Comparison of ENCODE assay signal across 8 cellular contexts in genomic region chrX:18426004-18426320, GRCh38. TPM values are rescaled to one million over a fixed set of nuclear protein-coding genes. Genes with fewer than 3 reads are reported as not detected.
A peak's percentile ranks its signal among the peaks of the same experiment; 100 is the strongest.
DNase-seq lines count a peak whose midpoint lies in the region; TF ChIP-seq lines count a peak whose summit lies in the region.

No MANE protein-coding gene starts in this region.

- peak overlapping the region; percentile 69 for H3K4me3 Mint-ChIP-seq in activated CD4-positive, alpha-beta T cell treated with anti-CD3 and anti-CD28 coated beads, Interleukin-2, amount 10 ng/mL, durations not matched to agents 7 days and 5 days
- peak overlapping the region; percentile 89 for H3K4me3 Mint-ChIP-seq in glutamatergic neuron (ENCODE audit: unreplicated experiment)

- TF ChIP-seq CTCF in WI38 (IDR thresholded peaks at IDR 0.05; ENCODE audit: low read depth, low read length) (no peak), glutamatergic neuron (IDR thresholded peaks at IDR 0.05; ENCODE audit: partially characterized antibody, unreplicated experiment) (no peak)

- peaks cover 14% of the 10 kb centered on the region for H3K4me1 Mint-ChIP-seq in activated CD4-positive, alpha-beta T cell treated with anti-CD3 and anti-CD28 coated beads, Interleukin-2, amount 10 ng/mL, durations not matched to agents 7 days and 5 days
- H3K4me1 Mint-ChIP-seq in glutamatergic neuron (ENCODE audit: low read depth, unreplicated experiment), result peaks cover 12% of the 10 kb centered on the region

- no peaks in the 10 kb centered on the region for H3K36me3 ChIP-seq in skeletal muscle satellite cell (ENCODE audit: insufficient read depth, low read length)

- H3K9me3 ChIP-seq in skeletal muscle satellite cell (replicated peaks; ENCODE audit: low read length), result no peaks in the 10 kb centered on the region

- H3K4me3 ChIP-seq in WI38 (ENCODE audit: low read depth, low read length) (peak overlapping the region; percentile 72), skeletal muscle satellite cell (ENCODE audit: low read length) (peak overlapping the region; percentile 85)

- CTCF ChIA-PET in activated CD4-positive, alpha-beta T cell treated with anti-CD3 and anti-CD28 coated beads, Interleukin-2, amount 10 ng/mL, durations not matched to agents 7 days and 5 days (lab: Charles Lee), result no interaction called here

- H3K27me3 Mint-ChIP-seq in activated CD4-positive, alpha-beta T cell treated with anti-CD3 and anti-CD28 coated beads, Interleukin-2, amount 10 ng/mL, durations not matched to agents 7 days and 5 days, result peaks cover 5% of the 10 kb centered on the region
- H3K27me3 Mint-ChIP-seq in glutamatergic neuron (ENCODE audit: unreplicated experiment), result peaks cover 8% of the 10 kb centered on the region

- no peaks in the 10 kb centered on the region for H3K27me3 ChIP-seq in skeletal muscle satellite cell (ENCODE audit: control insufficient read depth, insufficient read depth, low read length)

- peaks cover 17% of the 10 kb centered on the region for H3K4me1 ChIP-seq in skeletal muscle satellite cell (ENCODE audit: control insufficient read depth, insufficient read depth, low read length)

- no peak for DNase-seq in activated CD4-positive, alpha-beta T cell treated with anti-CD3 and anti-CD28 coated beads, Interleukin-2, amount 10 ng/mL, durations not matched to agents 7 days and 5 days
- no peak for DNase-seq in activated CD4-positive, alpha-beta T cell treated with anti-CD3 and anti-CD28 coated beads for 4 hours
- DNase-seq in glutamatergic neuron, result peak; percentile 22
- no peak for DNase-seq in activated effector memory CD4-positive, alpha-beta T cell treated with anti-CD3 and anti-CD28 coated beads, Interleukin-2, amount 50 U/mL, for 16 hours
- no peak for DNase-seq in SIG-M5 treated with dmso at 0.1 percent for 504 hours (lab: John Stamatoyannopoulos, UW; ENCODE audit: unreplicated experiment)
- DNase-seq in GM19240 (ENCODE audit: insufficient read length, low spot score), result no peak

- H3K9ac ChIP-seq in skeletal muscle satellite cell (ENCODE audit: low read depth, low read length), result peak overlapping the region; percentile 83

- H3K9me3 Mint-ChIP-seq in activated CD4-positive, alpha-beta T cell treated with anti-CD3 and anti-CD28 coated beads, Interleukin-2, amount 10 ng/mL, durations not matched to agents 7 days and 5 days, result no peaks in the 10 kb centered on the region
- H3K9me3 Mint-ChIP-seq in glutamatergic neuron (ENCODE audit: unreplicated experiment), result peaks cover 5% of the 10 kb centered on the region

- H3K36me3 Mint-ChIP-seq in activated CD4-positive, alpha-beta T cell treated with anti-CD3 and anti-CD28 coated beads, Interleukin-2, amount 10 ng/mL, durations not matched to agents 7 days and 5 days (ENCODE audit: low read depth), result no peaks in the 10 kb centered on the region
- no peaks in the 10 kb centered on the region for H3K36me3 Mint-ChIP-seq in glutamatergic neuron (ENCODE audit: unreplicated experiment)

- POLR2A ChIA-PET in activated CD4-positive, alpha-beta T cell treated with anti-CD3 and anti-CD28 coated beads, Interleukin-2, amount 10 ng/mL, durations not matched to agents 7 days and 5 days (lab: Charles Lee), result no interaction called here

- peak overlapping the region; percentile 65 for H3K4me2 ChIP-seq in skeletal muscle satellite cell (ENCODE audit: low read length)

- peak overlapping the region; percentile 65 for H3K27ac Mint-ChIP-seq in activated CD4-positive, alpha-beta T cell treated with anti-CD3 and anti-CD28 coated beads, Interleukin-2, amount 10 ng/mL, durations not matched to agents 7 days and 5 days
- peak overlapping the region; percentile 89 for H3K27ac Mint-ChIP-seq in glutamatergic neuron (ENCODE audit: unreplicated experiment)

RNA-seq across cellular contexts. Expression of gene CDKL5, which starts 0.6 kb away (rescaled TPM):
- 1 to 10 TPM; 1.3 to 1.6 TPM for total RNA-seq in activated CD4-positive, alpha-beta T cell treated with anti-CD3 and anti-CD28 coated beads, Interleukin-2, amount 10 ng/mL, durations not matched to agents 7 days and 5 days
- 53.5 TPM for total RNA-seq in glutamatergic neuron (ENCODE audit: unreplicated experiment)
- total RNA-seq in skeletal muscle satellite cell (2012; rRNA removed), result 1.3 and 2.0 TPM in 2 replicates

Comparison
In these comparisons a context has a peak if more than half of its experiments do, and no peak if none do; other contexts are left out.
1. RNA of gene CDKL5, which starts 0.6 kb away (total RNA-seq): 53.5 TPM in glutamatergic neuron (single experiment); 1.3 to 1.6 TPM in activated CD4-positive, alpha-beta T cell treated with anti-CD3 and anti-CD28 coated beads, Interleukin-2, amount 10 ng/mL, durations not matched to agents 7 days and 5 days; every median in the first group is over 10 times any median in the second.